ENCODE assay signal across 8 cellular contexts in genomic region chr5:15611008-15611407, GRCh38.
"Had no signal": no experiment of that assay in that cellular context is flagged by ENCODE, and none has a peak within 500 bp of the region (broad histone marks: within the 10 kb centered on the region; RNA-seq: fewer than 3 reads in every experiment).

No MANE protein-coding gene starts in this region.

- H2AFZ ChIP-seq: GM23338 had no signal

- H3K4me3 ChIP-seq: GM23338, HAP-1 had no signal

- H3K9ac ChIP-seq: KMS-11 had no signal

- FAIRE-seq: HTR-8/SVneo had no signal

- H3K36me3 ChIP-seq: HAP-1 had no signal

- DNase-seq: H7, Karpas-422, KBM-7 had no signal

- H3K4me2 ChIP-seq: GM23338, KMS-11 had no signal

- ATAC-seq: GM23338, HCT116 had no signal

- H3K27ac ChIP-seq: KMS-11 had no signal

- H3K4me1 ChIP-seq: HAP-1 had no signal

- H3K9me3 ChIP-seq: HAP-1 had no signal
